11 cellular contexts compared by ENCODE assay signal in genomic region chr2:201228271-201228911, GRCh38. TPM values are rescaled to one million over a fixed set of nuclear protein-coding genes. Genes with fewer than 3 reads are reported as not detected.
DNase-seq lines count a peak whose midpoint lies in the region; ATAC-seq and TF ChIP-seq lines count a peak whose summit lies in the region.
"Had no signal": no experiment of that assay in that cellular context is flagged by ENCODE, and none has a peak within 500 bp of the region (broad histone marks: within the 10 kb centered on the region; RNA-seq: fewer than 3 reads in every experiment).

No MANE protein-coding gene starts in this region.

- H3K4me3 Mint-ChIP-seq in activated CD4-positive, alpha-beta T cell treated with anti-CD3 and anti-CD28 coated beads for 36 hours = peak overlapping the region; percentile 22
- no peak overlapping the region for H3K4me3 Mint-ChIP-seq in activated naive CD8-positive, alpha-beta T cell treated with anti-CD3 and anti-CD28 coated beads, Interleukin-2, amount 50 U/mL, for 24 hours
- H3K4me3 Mint-ChIP-seq in natural killer cell = peak overlapping the region; percentile 76

- H3K36me3 Mint-ChIP-seq in activated CD4-positive, alpha-beta T cell treated with anti-CD3 and anti-CD28 coated beads for 36 hours (ENCODE audit: low read depth) = peaks cover 1% of the 10 kb centered on the region
- no peaks in the 10 kb centered on the region for H3K36me3 Mint-ChIP-seq in activated naive CD8-positive, alpha-beta T cell treated with anti-CD3 and anti-CD28 coated beads, Interleukin-2, amount 50 U/mL, for 24 hours (ENCODE audit: low read depth)
- no peaks in the 10 kb centered on the region for H3K36me3 Mint-ChIP-seq in natural killer cell

- no peaks in the 10 kb centered on the region for H3K9me3 Mint-ChIP-seq in activated CD4-positive, alpha-beta T cell treated with anti-CD3 and anti-CD28 coated beads for 36 hours (ENCODE audit: low read depth)
- no peaks in the 10 kb centered on the region for H3K9me3 Mint-ChIP-seq in activated naive CD8-positive, alpha-beta T cell treated with anti-CD3 and anti-CD28 coated beads, Interleukin-2, amount 50 U/mL, for 24 hours
- H3K9me3 Mint-ChIP-seq in natural killer cell = no peaks in the 10 kb centered on the region

- POLR2A ChIA-PET in activated CD4-positive, alpha-beta T cell treated with anti-CD3 and anti-CD28 coated beads for 36 hours (lab: Charles Lee) = interaction anchor here (0.5 kb wide), 1 partner anchor 23 kb away, joined by 3 read pairs; no protein-coding TSS in a partner anchor

- H3K4me1 Mint-ChIP-seq in activated CD4-positive, alpha-beta T cell treated with anti-CD3 and anti-CD28 coated beads for 36 hours = peaks cover 43% of the 10 kb centered on the region
- peaks cover 56% of the 10 kb centered on the region for H3K4me1 Mint-ChIP-seq in activated naive CD8-positive, alpha-beta T cell treated with anti-CD3 and anti-CD28 coated beads, Interleukin-2, amount 50 U/mL, for 24 hours
- H3K4me1 Mint-ChIP-seq in natural killer cell = peaks cover 41 to 55% of the 10 kb centered on the region in 2 donors

- peak overlapping the region; percentile 90 for H3K27ac Mint-ChIP-seq in activated CD4-positive, alpha-beta T cell treated with anti-CD3 and anti-CD28 coated beads for 36 hours
- H3K27ac Mint-ChIP-seq in activated naive CD8-positive, alpha-beta T cell treated with anti-CD3 and anti-CD28 coated beads, Interleukin-2, amount 50 U/mL, for 24 hours = peak overlapping the region; percentile 71
- peak overlapping the region; percentile 85 to 89 for H3K27ac Mint-ChIP-seq in natural killer cell

- no peak for ATAC-seq in activated CD4-positive, alpha-beta T cell treated with anti-CD3 and anti-CD28 coated beads for 36 hours
- ATAC-seq in activated naive CD8-positive, alpha-beta T cell treated with anti-CD3 and anti-CD28 coated beads, Interleukin-2, amount 50 U/mL, for 24 hours = no peak
- no peak for ATAC-seq in natural killer cell
- no peak for ATAC-seq in HG03571 (IDR thresholded peaks at IDR 0.05; ENCODE audit: unreplicated experiment)
- ATAC-seq: gastroesophageal sphincter had no signal

- intact Hi-C loops in activated CD4-positive, alpha-beta T cell treated with anti-CD3 and anti-CD28 coated beads for 36 hours (cut with DNase I, micrococcal nuclease) = no loop called here
- intact Hi-C loops in natural killer cell (cut with micrococcal nuclease) = no loop called here

- DNase-seq in activated CD4-positive, alpha-beta T cell treated with anti-CD3 and anti-CD28 coated beads for 36 hours = no peak
- no peak for DNase-seq in activated CD4-positive, alpha-beta T cell treated with anti-CD3 and anti-CD28 coated beads for 4 hours
- DNase-seq in M059J (ENCODE audit: low read depth) = peak; percentile 73
- no peak for DNase-seq in activated naive CD8-positive, alpha-beta T cell treated with anti-CD3 and anti-CD28 coated beads, Interleukin-2, amount 50 U/mL, for 24 hours
- no peak for DNase-seq in natural killer cell
- DNase-seq in NCI-H774 (lab: John Stamatoyannopoulos, UW) = no peak
- no peak for DNase-seq in HK-2 (ENCODE audit: unreplicated experiment)
- DNase-seq: NCI-H2029, occipital lobe had no signal

- no peak for TF ChIP-seq CTCF in natural killer cell (IDR thresholded peaks at IDR 0.05)

- CTCF ChIA-PET in activated CD4-positive, alpha-beta T cell treated with anti-CD3 and anti-CD28 coated beads for 36 hours (lab: Charles Lee) = interaction anchor here (1.0 to 1.8 kb wide), 4 partner anchors 18 to 135 kb away, joined by 3 to 5 read pairs (median 4); no protein-coding TSS in a partner anchor

- no peaks in the 10 kb centered on the region for H3K27me3 Mint-ChIP-seq in activated CD4-positive, alpha-beta T cell treated with anti-CD3 and anti-CD28 coated beads for 36 hours
- no peaks in the 10 kb centered on the region for H3K27me3 Mint-ChIP-seq in activated naive CD8-positive, alpha-beta T cell treated with anti-CD3 and anti-CD28 coated beads, Interleukin-2, amount 50 U/mL, for 24 hours
- no peaks in the 10 kb centered on the region for H3K27me3 Mint-ChIP-seq in natural killer cell (ENCODE audit: low read depth in 2 of 2)

RNA-seq across cellular contexts. Expression of gene CASP8, which starts 31.9 kb away (rescaled TPM):
- total RNA-seq in activated CD4-positive, alpha-beta T cell treated with anti-CD3 and anti-CD28 coated beads for 36 hours = 10 to 100 TPM; 45.1 to 49.1 TPM
- 15.0 and 27.0 TPM in 2 replicates for total RNA-seq in M059J (2014; rRNA removed; shearing (Covaris generic))
- total RNA-seq in natural killer cell = 100 to 1,000 TPM; 218 to 404 (median 347) TPM

RNA-seq across cellular contexts. Expression of gene CASP10, which starts 45.5 kb away (rescaled TPM):
- total RNA-seq in activated CD4-positive, alpha-beta T cell treated with anti-CD3 and anti-CD28 coated beads for 36 hours = 10 to 100 TPM; 12.2 to 16.8 TPM
- total RNA-seq in M059J (2014; rRNA removed; shearing (Covaris generic)) = 6.4 and 7.9 TPM in 2 replicates
- total RNA-seq in natural killer cell = 100 to 1,000 TPM in 1 of 3 donors, 10 to 100 TPM in 2; 67.4 to 101 (median 75.3) TPM
